ENCODE assay signal across 12 cellular contexts in the genomic region with DNA sequence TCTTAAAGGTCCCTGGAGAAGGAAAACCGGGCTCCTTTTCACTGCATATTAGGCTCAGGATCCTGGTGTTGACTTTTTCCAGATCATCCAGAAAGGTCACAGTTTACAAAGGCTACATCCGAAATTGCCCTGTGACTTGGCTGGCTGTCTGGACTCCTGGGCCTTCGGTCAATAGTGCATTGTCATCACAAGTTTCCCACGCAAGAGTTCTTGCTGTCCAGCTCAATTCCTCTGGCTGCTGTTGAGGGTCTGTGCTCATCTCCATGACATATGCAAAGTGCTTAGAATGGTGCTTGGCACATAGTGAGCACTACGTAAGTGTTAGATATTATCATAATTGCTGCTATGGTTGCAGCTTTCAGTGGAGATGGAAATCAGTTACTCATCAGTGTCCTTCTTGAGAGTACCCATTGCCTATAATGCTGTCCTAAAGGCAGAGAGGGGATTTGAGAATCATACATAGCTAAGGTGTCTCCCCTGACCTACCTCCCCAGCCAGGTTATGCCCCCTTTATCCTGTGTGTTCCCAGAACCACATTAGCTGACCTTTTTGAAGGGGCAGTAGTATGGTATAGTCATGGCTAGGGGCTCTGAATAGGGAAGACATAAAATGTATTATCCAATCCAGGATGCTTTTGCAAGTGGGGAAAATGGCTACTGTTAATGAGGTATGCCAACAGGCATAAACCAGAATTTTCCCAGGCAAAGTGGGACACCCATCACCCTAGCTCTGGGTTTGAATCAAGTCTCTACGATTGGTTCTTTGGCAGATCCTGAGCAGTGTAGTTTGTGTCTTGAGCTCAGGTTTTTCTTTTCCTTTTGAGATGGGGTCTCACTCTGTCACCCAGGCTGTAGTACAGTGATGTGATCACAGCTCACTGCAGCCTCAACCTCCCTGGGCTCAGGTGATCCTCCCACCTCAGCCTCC.
A peak's percentile ranks its signal among the peaks of the same experiment; 100 is the strongest.
DNase-seq lines count a peak whose midpoint lies in the region; ATAC-seq, FAIRE-seq and TF ChIP-seq lines count a peak whose summit lies in the region.
"Had no signal": no experiment of that assay in that cellular context is flagged by ENCODE, and none has a peak within 500 bp of the region (broad histone marks: within the 10 kb centered on the region; RNA-seq: fewer than 3 reads in every experiment).

No MANE protein-coding gene starts in this region.

- peak overlapping the region; percentile 67 for H3K4me3 Mint-ChIP-seq in activated CD4-positive, alpha-beta T cell treated with anti-CD3 and anti-CD28 coated beads, Interleukin-2, amount 10 ng/mL, durations not matched to agents 7 days and 5 days

- peaks cover 3% of the 10 kb centered on the region for H3K79me1 ChIP-seq in trophoblast cell (ENCODE audit: low read length)

- ATAC-seq in GM12878 (peak; percentile 54), SK-N-SH treated with all-trans-retinoic acid at 6 μM for 48 hours (no peak)

- no peak overlapping the region for H3K23ac ChIP-seq in trophoblast cell (ENCODE audit: low read length)

- RAD21 ChIA-PET in GM12878 (lab: Charles Lee; ENCODE audit: unreplicated experiment): interaction anchor here (0.6 to 18.7 kb wide), 17 partner anchors 8 to 136 kb away, joined by 3 to 360 read pairs (median 9); partner anchors contain the start of gene CCND2

- intact Hi-C loops in GM12878 (cut with micrococcal nuclease; ENCODE audit: unreplicated experiment): no loop called here

- POLR2A ChIA-PET in activated CD4-positive, alpha-beta T cell treated with anti-CD3 and anti-CD28 coated beads, Interleukin-2, amount 10 ng/mL, durations not matched to agents 7 days and 5 days (lab: Charles Lee): interaction anchor here (1.0 to 2.1 kb wide), 2 partner anchors 10 to 132 kb away, joined by 3 to 6 read pairs; partner anchors contain the start of gene CCND2
- POLR2A ChIA-PET in GM12878 (lab: Charles Lee): interaction anchor here (0.6 to 10.6 kb wide), 14 partner anchors 8 to 132 kb away, joined by 3 to 245 read pairs (median 8); partner anchors contain the start of gene CCND2

- SMC1A ChIA-PET in GM12878 (lab: Charles Lee; ENCODE audit: uncharacterized antibody, unreplicated experiment): interaction anchor here (0.6 to 19.0 kb wide), 14 partner anchors 7 to 132 kb away, joined by 3 to 395 read pairs (median 14); partner anchors contain the start of gene CCND2

- H3K9me2 ChIP-seq in Karpas-422 (replicated peaks; ENCODE audit: insufficient read depth, low read length): no peaks in the 10 kb centered on the region

- no peak overlapping the region for H3K4ac ChIP-seq in trophoblast cell (ENCODE audit: low read depth, low read length)

- peaks cover 4% of the 10 kb centered on the region for H3K9me3 Mint-ChIP-seq in activated CD4-positive, alpha-beta T cell treated with anti-CD3 and anti-CD28 coated beads, Interleukin-2, amount 10 ng/mL, durations not matched to agents 7 days and 5 days

- TF ChIP-seq EP300 in GM12878 (IDR thresholded peaks at IDR 0.05; ENCODE audit: borderline replicate concordance in 1 of 2, control insufficient read depth in 1 of 2, low read depth in 2 of 2, low read length in 2 of 2) (peak in 1 of 2 experiments; percentile 40; a peak in 1 of 4 replicates), suprapubic skin (IDR thresholded peaks at IDR 0.05) (no peak)

- TF ChIP-seq CTCF in GM12878 (IDR thresholded peaks at IDR 0.05 in 2 of 3, conservative IDR thresholded peaks at IDR 0.05 in 1 of 3; ENCODE audit: control insufficient read depth in 2 of 3, extremely low read depth in 1 of 3, insufficient read depth in 1 of 3, low read depth in 3 of 3, low read length in 3 of 3): no peak
- TF ChIP-seq CTCF in suprapubic skin (IDR thresholded peaks at IDR 0.05): no peak

- no peak overlapping the region for H2BK120ac ChIP-seq in trophoblast cell (ENCODE audit: insufficient read depth, low read length, poor library complexity)

- H3K27ac ChIP-seq in Karpas-422 (ENCODE audit: low read length): no peak overlapping the region
- H3K27ac ChIP-seq in GM12878 (ENCODE audit: control insufficient read depth, insufficient read depth): peak overlapping the region; percentile 45; the same call in 1 of the 2 replicates
- H3K27ac ChIP-seq in trophoblast cell (ENCODE audit: low read depth, low read length): no peak overlapping the region
- H3K27ac ChIP-seq in suprapubic skin: no peak overlapping the region

- no peak overlapping the region for H2AK5ac ChIP-seq in trophoblast cell (ENCODE audit: low read length)

- H3K14ac ChIP-seq in trophoblast cell (ENCODE audit: low read length): no peak overlapping the region

- no peak overlapping the region for H3K9ac ChIP-seq in Karpas-422 (ENCODE audit: low read length)
- no peak overlapping the region for H3K9ac ChIP-seq in GM12878 (ENCODE audit: control insufficient read depth, insufficient read depth, low read length)
- no peak overlapping the region for H3K9ac ChIP-seq in trophoblast cell (ENCODE audit: low read length)

- no peak overlapping the region for H4K8ac ChIP-seq in trophoblast cell (ENCODE audit: low read depth, low read length)

- no peak overlapping the region for H2AFZ ChIP-seq in Karpas-422 (ENCODE audit: low read length)
- H2AFZ ChIP-seq in GM12878 (ENCODE audit: control insufficient read depth, low read depth, low read length): no peak overlapping the region
- no peak overlapping the region for H2AFZ ChIP-seq in trophoblast cell (ENCODE audit: insufficient read depth, low read length, poor library complexity)

- H3K27me3 Mint-ChIP-seq in activated CD4-positive, alpha-beta T cell treated with anti-CD3 and anti-CD28 coated beads, Interleukin-2, amount 10 ng/mL, durations not matched to agents 7 days and 5 days: no peaks in the 10 kb centered on the region

- H3K4me1 ChIP-seq in Karpas-422 (ENCODE audit: low read length): peaks cover 10% of the 10 kb centered on the region
- peaks cover 69% of the 10 kb centered on the region for H3K4me1 ChIP-seq in GM12878 (ENCODE audit: control insufficient read depth, insufficient read depth, low read length)
- H3K4me1 ChIP-seq in trophoblast cell (ENCODE audit: control insufficient read depth in 1 of 2, insufficient read depth in 2 of 2, low read length in 2 of 2): peaks cover 12 to 14% of the 10 kb centered on the region in 2 experiments
- H3K4me1 ChIP-seq in suprapubic skin: peaks cover 9% of the 10 kb centered on the region

- no peaks in the 10 kb centered on the region for H3K9me3 ChIP-seq in Karpas-422 (ENCODE audit: low read length)
- H3K9me3 ChIP-seq in GM12878 (replicated peaks; ENCODE audit: control insufficient read depth, insufficient read depth, low read length): no peaks in the 10 kb centered on the region
- H3K9me3 ChIP-seq in trophoblast cell (ENCODE audit: insufficient read depth, low read depth, low read length): no peaks in the 10 kb centered on the region
- H3K9me3 ChIP-seq in suprapubic skin: no peaks in the 10 kb centered on the region

- no peak overlapping the region for H3K18ac ChIP-seq in trophoblast cell (ENCODE audit: low read length)

- H3K36me3 ChIP-seq in Karpas-422 (ENCODE audit: insufficient read depth, low read length) (no peaks in the 10 kb centered on the region), GM12878 (ENCODE audit: control insufficient read depth in 2 of 2, insufficient read depth in 2 of 2, low read length in 1 of 2) (no peaks in the 10 kb centered on the region), trophoblast cell (ENCODE audit: control insufficient read depth in 1 of 2, insufficient read depth in 2 of 2, low read length in 2 of 2) (no peaks in the 10 kb centered on the region), suprapubic skin (no peaks in the 10 kb centered on the region)

- no peak for TF ChIP-seq RAD21 in GM12878 (IDR thresholded peaks at IDR 0.05; ENCODE audit: insufficient read depth, low read depth, low read length)

- no peak for DNase-seq in activated CD4-positive, alpha-beta T cell treated with anti-CD3 and anti-CD28 coated beads, Interleukin-2, amount 10 ng/mL, durations not matched to agents 7 days and 5 days
- no peak for DNase-seq in activated CD4-positive, alpha-beta T cell treated with anti-CD3 and anti-CD28 coated beads, Interleukin-2, amount 50 U/mL, for 4 hours
- peak; percentile 52 for DNase-seq in Karpas-422
- no peak for DNase-seq in GM12878 (ENCODE audit: low read depth, low spot score)
- peak; percentile 14 to 42 for DNase-seq in trophoblast cell
- no peak for DNase-seq in suprapubic skin (ENCODE audit: low spot score in 2 of 2)
- DNase-seq in NCI-H748 (lab: John Stamatoyannopoulos, UW; ENCODE audit: unreplicated experiment): no peak
- DNase-seq: effector memory CD4-positive, alpha-beta T cell; NCI-H1930; NK-92 treated with Interleukin-12 subunit alpha and Interleukin-12 subunit beta, amount 100 ng/mL, for 24 hours had no signal

- CTCF ChIA-PET in activated CD4-positive, alpha-beta T cell treated with anti-CD3 and anti-CD28 coated beads, Interleukin-2, amount 10 ng/mL, durations not matched to agents 7 days and 5 days (lab: Charles Lee): interaction anchor here (1.0 to 5.5 kb wide), 14 partner anchors 8 to 256 kb away, joined by 3 to 33 read pairs (median 5); no protein-coding TSS in a partner anchor
- CTCF ChIA-PET in GM12878 (lab: Yijun Ruan, JAX): interaction anchor here (0.7 to 16.4 kb wide), 11 partner anchors 13 to 269 kb away, joined by 3 to 256 read pairs (median 4); partner anchors contain the start of genes CCND2 and PARP11

- H4K20me1 ChIP-seq in Karpas-422 (ENCODE audit: insufficient read depth, low read depth, low read length): no peaks in the 10 kb centered on the region
- H4K20me1 ChIP-seq in GM12878 (ENCODE audit: control insufficient read depth, insufficient read depth): no peaks in the 10 kb centered on the region

- peaks cover 86% of the 10 kb centered on the region for H3K4me1 Mint-ChIP-seq in activated CD4-positive, alpha-beta T cell treated with anti-CD3 and anti-CD28 coated beads, Interleukin-2, amount 10 ng/mL, durations not matched to agents 7 days and 5 days

- no peak overlapping the region for H3K4me3 ChIP-seq in Karpas-422 (ENCODE audit: low read length)
- no peak overlapping the region for H3K4me3 ChIP-seq in GM12878
- no peak overlapping the region for H3K4me3 ChIP-seq in trophoblast cell (ENCODE audit: low read depth, low read length)
- no peak overlapping the region for H3K4me3 ChIP-seq in suprapubic skin
- H3K4me3 ChIP-seq: smooth muscle cell had no signal

- TF ChIP-seq POLR2A in GM12878 (IDR thresholded peaks at IDR 0.05; ENCODE audit: low read depth, low read length) (no peak), suprapubic skin (IDR thresholded peaks at IDR 0.05) (no peak)

- H4K12ac ChIP-seq in trophoblast cell (ENCODE audit: low read depth, low read length): no peak overlapping the region

- no peak overlapping the region for H2BK5ac ChIP-seq in trophoblast cell (ENCODE audit: low read depth, low read length, poor library complexity)

- H3K79me2 ChIP-seq in Karpas-422 (ENCODE audit: low read length) (no peaks in the 10 kb centered on the region), GM12878 (ENCODE audit: control insufficient read depth, insufficient read depth, low read length) (no peaks in the 10 kb centered on the region), trophoblast cell (ENCODE audit: control insufficient read depth, insufficient read depth, low read length, poor library complexity) (no peaks in the 10 kb centered on the region)

- H4K91ac ChIP-seq in trophoblast cell (ENCODE audit: low read depth, low read length): no peak overlapping the region

- no peak overlapping the region for H2BK12ac ChIP-seq in trophoblast cell (ENCODE audit: low read length)

- BruUV-seq in GM12878 (replicated peaks; lab: Mats Ljungman, UMichigan): no TSS peak

- no peak overlapping the region for H3K4me2 ChIP-seq in Karpas-422 (ENCODE audit: low read depth, low read length, poor library complexity, severe bottlenecking)
- no peak overlapping the region for H3K4me2 ChIP-seq in GM12878 (ENCODE audit: control insufficient read depth, insufficient read depth)
- no peak overlapping the region for H3K4me2 ChIP-seq in trophoblast cell (ENCODE audit: low read length)
- H3K4me2 ChIP-seq: smooth muscle cell had no signal

- in situ Hi-C loops in GM12878 (cut with MboI): loop anchor here (10.0 kb wide), 1 partner anchor 133 kb away; the partner anchor contains the start of gene CCND2

- H3K36me3 Mint-ChIP-seq in activated CD4-positive, alpha-beta T cell treated with anti-CD3 and anti-CD28 coated beads, Interleukin-2, amount 10 ng/mL, durations not matched to agents 7 days and 5 days (ENCODE audit: low read depth): peaks cover 8% of the 10 kb centered on the region

- no peak for FAIRE-seq in GM12878 (lab: Jason Lieb, UNC)

- H3K27ac Mint-ChIP-seq in activated CD4-positive, alpha-beta T cell treated with anti-CD3 and anti-CD28 coated beads, Interleukin-2, amount 10 ng/mL, durations not matched to agents 7 days and 5 days: peak overlapping the region; percentile 94

- H3K27me3 ChIP-seq in Karpas-422 (ENCODE audit: low read length) (no peaks in the 10 kb centered on the region), GM12878 (replicated peaks in 1 of 2; ENCODE audit: control insufficient read depth in 2 of 2, insufficient read depth in 2 of 2, low read length in 1 of 2) (no peaks in the 10 kb centered on the region), trophoblast cell (ENCODE audit: insufficient read depth, low read length) (no peaks in the 10 kb centered on the region), suprapubic skin (peaks cover 1% of the 10 kb centered on the region)

- 67% methylated on average over 6 of the region's 6 CpGs for WGBS in GM12878 (ENCODE audit: insufficient coverage, insufficient replicate concordance, low lambda C conversion rate, missing lambda C conversion rate)
- WGBS in trophoblast cell (ENCODE audit: extremely low coverage, insufficient coverage, insufficient read length): no CpG with 5 or more reads among the region's 6 CpGs
- WGBS in suprapubic skin: 62% methylated on average over 6 of the region's 6 CpGs

Comparison
In these comparisons a context has a peak if more than half of its experiments do, and no peak if none do; other contexts are left out.
1. DNase-seq: peak in Karpas-422 (single experiment) and trophoblast cell (2 of 2); none in activated CD4-positive, alpha-beta T cell treated with anti-CD3 and anti-CD28 coated beads, Interleukin-2, amount 10 ng/mL, durations not matched to agents 7 days and 5 days (single experiment), activated CD4-positive, alpha-beta T cell treated with anti-CD3 and anti-CD28 coated beads, Interleukin-2, amount 50 U/mL, for 4 hours (0 of 2), GM12878 (single experiment), suprapubic skin (0 of 2) and NCI-H748 (single experiment).